Comparison of ENCODE assay signal across 8 cellular contexts in genomic region chr18:59881728-59882685, GRCh38. TPM values are rescaled to one million over a fixed set of nuclear protein-coding genes. Genes with fewer than 3 reads are reported as not detected.
A peak's percentile ranks its signal among the peaks of the same experiment; 100 is the strongest.
DNase-seq lines count a peak whose midpoint lies in the region; ATAC-seq and TF ChIP-seq lines count a peak whose summit lies in the region.

No MANE protein-coding gene starts in this region.

- H3K4me1 ChIP-seq in Karpas-422 (ENCODE audit: low read length) (peaks cover 12% of the 10 kb centered on the region), hepatocyte (ENCODE audit: insufficient read depth) (peaks cover 14% of the 10 kb centered on the region)

- TF ChIP-seq CTCF in hepatocyte (IDR thresholded peaks at IDR 0.05; ENCODE audit: poor library complexity) = no peak

- POLR2A ChIA-PET in activated CD4-positive, alpha-beta memory T cell treated with anti-CD3 and anti-CD28 coated beads for 36 hours (lab: Charles Lee) = interaction anchor here (0.7 to 6.2 kb wide), 5 partner anchors 8 to 48 kb away, joined by 3 to 93 read pairs (median 8); partner anchors contain the start of gene PMAIP1

- H4K20me1 ChIP-seq in Karpas-422 (ENCODE audit: insufficient read depth, low read depth, low read length) (no peaks in the 10 kb centered on the region), hepatocyte (ENCODE audit: insufficient read depth, poor library complexity, severe bottlenecking) (no peaks in the 10 kb centered on the region)

- DNase-seq in Right ventricle myocardium superior (no peak), Right ventricle myocardium inferior (ENCODE audit: missing footprints) (no peak), Karpas-422 (peak; percentile 17), hepatocyte (ENCODE audit: low spot score) (peak; percentile 57), activated gamma-delta T cell treated with Interleukin-2 at 50 U/mL for 16 hours (no peak), KG1 (lab: John Stamatoyannopoulos, UW) (no peak)
- DNase-seq in activated CD4-positive, alpha-beta memory T cell treated with anti-CD3 and anti-CD28 coated beads for 36 hours = peak; percentile 52
- peak; percentile 27 to 34 for DNase-seq in stimulated activated naive CD8-positive, alpha-beta T cell treated with anti-CD3 and anti-CD28 coated beads, Interleukin-15, amount 100 ng/mL, for 72 hours

- H3K4me3 Mint-ChIP-seq in activated CD4-positive, alpha-beta memory T cell treated with anti-CD3 and anti-CD28 coated beads for 36 hours = no peak overlapping the region
- H3K4me3 Mint-ChIP-seq in stimulated activated naive CD8-positive, alpha-beta T cell treated with anti-CD3 and anti-CD28 coated beads, Interleukin-15, amount 100 ng/mL, for 72 hours = peak overlapping the region; percentile 55 to 62

- no peaks in the 10 kb centered on the region for H3K36me3 Mint-ChIP-seq in activated CD4-positive, alpha-beta memory T cell treated with anti-CD3 and anti-CD28 coated beads for 36 hours

- H3K27ac ChIP-seq in Karpas-422 (ENCODE audit: low read length) (no peak overlapping the region), hepatocyte (peak overlapping the region; percentile 88)

- ATAC-seq in Right ventricle myocardium superior (ENCODE audit: poor library complexity) (peak; percentile 58), Right ventricle myocardium inferior (no peak)
- peak; percentile 80 for ATAC-seq in stimulated activated naive CD8-positive, alpha-beta T cell treated with anti-CD3 and anti-CD28 coated beads, Interleukin-15, amount 100 ng/mL, for 72 hours

- no peak overlapping the region for H2AFZ ChIP-seq in Karpas-422 (ENCODE audit: low read length)
- peak overlapping the region; percentile 2 for H2AFZ ChIP-seq in hepatocyte

- intact Hi-C loops in Right ventricle myocardium superior (cut with DNase I) = no loop called here
- intact Hi-C loops in Right ventricle myocardium inferior (cut with DNase I) = no loop called here
- intact Hi-C loops in activated CD4-positive, alpha-beta memory T cell treated with anti-CD3 and anti-CD28 coated beads for 36 hours (cut with micrococcal nuclease) = no loop called here

- no peaks in the 10 kb centered on the region for H3K27me3 ChIP-seq in Karpas-422 (ENCODE audit: low read length)
- H3K27me3 ChIP-seq in hepatocyte = no peaks in the 10 kb centered on the region

- WGBS in hepatocyte (ENCODE audit: low lambda C conversion rate, missing lambda C conversion rate) = 29% methylated on average over 11 of the region's 11 CpGs

- peak overlapping the region; percentile 70 for H3K27ac Mint-ChIP-seq in activated CD4-positive, alpha-beta memory T cell treated with anti-CD3 and anti-CD28 coated beads for 36 hours
- peak overlapping the region; percentile 35 to 79 for H3K27ac Mint-ChIP-seq in stimulated activated naive CD8-positive, alpha-beta T cell treated with anti-CD3 and anti-CD28 coated beads, Interleukin-15, amount 100 ng/mL, for 72 hours

- H3K4me2 ChIP-seq in Karpas-422 (ENCODE audit: low read depth, low read length, poor library complexity, severe bottlenecking) (no peak overlapping the region), hepatocyte (peak overlapping the region; percentile 55)

- H3K9ac ChIP-seq in Karpas-422 (ENCODE audit: low read length) = no peak overlapping the region

- no peaks in the 10 kb centered on the region for H3K9me3 Mint-ChIP-seq in activated CD4-positive, alpha-beta memory T cell treated with anti-CD3 and anti-CD28 coated beads for 36 hours
- H3K9me3 Mint-ChIP-seq in stimulated activated naive CD8-positive, alpha-beta T cell treated with anti-CD3 and anti-CD28 coated beads, Interleukin-15, amount 100 ng/mL, for 72 hours = no peaks in the 10 kb centered on the region

- H3K9me3 ChIP-seq in Karpas-422 (ENCODE audit: low read length) (no peaks in the 10 kb centered on the region), hepatocyte (ENCODE audit: low read depth) (no peaks in the 10 kb centered on the region)

- no peaks in the 10 kb centered on the region for H3K27me3 Mint-ChIP-seq in activated CD4-positive, alpha-beta memory T cell treated with anti-CD3 and anti-CD28 coated beads for 36 hours
- no peaks in the 10 kb centered on the region for H3K27me3 Mint-ChIP-seq in stimulated activated naive CD8-positive, alpha-beta T cell treated with anti-CD3 and anti-CD28 coated beads, Interleukin-15, amount 100 ng/mL, for 72 hours

- peaks cover 41% of the 10 kb centered on the region for H3K4me1 Mint-ChIP-seq in activated CD4-positive, alpha-beta memory T cell treated with anti-CD3 and anti-CD28 coated beads for 36 hours (ENCODE audit: low read depth)
- H3K4me1 Mint-ChIP-seq in stimulated activated naive CD8-positive, alpha-beta T cell treated with anti-CD3 and anti-CD28 coated beads, Interleukin-15, amount 100 ng/mL, for 72 hours = peaks cover 51% of the 10 kb centered on the region

- no peaks in the 10 kb centered on the region for H3K79me2 ChIP-seq in Karpas-422 (ENCODE audit: low read length)
- no peaks in the 10 kb centered on the region for H3K79me2 ChIP-seq in hepatocyte

- CTCF ChIA-PET in activated CD4-positive, alpha-beta memory T cell treated with anti-CD3 and anti-CD28 coated beads for 36 hours (lab: Charles Lee) = interaction anchor here (0.7 to 2.0 kb wide), 6 partner anchors 18 to 106 kb away, joined by 3 to 14 read pairs (median 4); partner anchors contain the start of gene PMAIP1

- H3K9me2 ChIP-seq in Karpas-422 (replicated peaks; ENCODE audit: insufficient read depth, low read length) (no peaks in the 10 kb centered on the region), hepatocyte (replicated peaks; ENCODE audit: insufficient read depth) (no peaks in the 10 kb centered on the region)

- H3K36me3 ChIP-seq in Karpas-422 (ENCODE audit: insufficient read depth, low read length) (no peaks in the 10 kb centered on the region), hepatocyte (replicated peaks; ENCODE audit: insufficient read depth, low read depth) (no peaks in the 10 kb centered on the region)

- H3K4me3 ChIP-seq in Karpas-422 (ENCODE audit: low read length) (no peak overlapping the region), hepatocyte (no peak overlapping the region)

RNA-seq across cellular contexts. Expression of gene PMAIP1, which starts 17.8 kb away (rescaled TPM):
- total RNA-seq in Right ventricle myocardium superior (not detected), Right ventricle myocardium inferior (0.49 TPM), hepatocyte (7.7 and 8.5 TPM in 2 replicates)
- 43.4 and 52.8 TPM in 2 replicates for total RNA-seq in Karpas-422 (2014; rRNA removed; shearing (Covaris generic); ENCODE audit: low replicate concordance)
- 100 to 1,000 TPM in 1 of 2 experiments, 10 to 100 TPM in 1; 97.6 to 104 TPM for total RNA-seq in activated CD4-positive, alpha-beta memory T cell treated with anti-CD3 and anti-CD28 coated beads for 36 hours
- 9.0 and 10.2 TPM in 2 replicates for polyA plus RNA-seq in hepatocyte

Comparison
In these comparisons a context has a peak if more than half of its experiments do, and no peak if none do; other contexts are left out.
1. DNase-seq: peak in Karpas-422 (single experiment), activated CD4-positive, alpha-beta memory T cell treated with anti-CD3 and anti-CD28 coated beads for 36 hours (single experiment), hepatocyte (single experiment) and stimulated activated naive CD8-positive, alpha-beta T cell treated with anti-CD3 and anti-CD28 coated beads, Interleukin-15, amount 100 ng/mL, for 72 hours (2 of 2); none in Right ventricle myocardium superior (single experiment), Right ventricle myocardium inferior (single experiment), activated gamma-delta T cell treated with Interleukin-2 at 50 U/mL for 16 hours (single experiment) and KG1 (single experiment).